ENCODE assay signal across 11 cellular contexts in the genomic region with DNA sequence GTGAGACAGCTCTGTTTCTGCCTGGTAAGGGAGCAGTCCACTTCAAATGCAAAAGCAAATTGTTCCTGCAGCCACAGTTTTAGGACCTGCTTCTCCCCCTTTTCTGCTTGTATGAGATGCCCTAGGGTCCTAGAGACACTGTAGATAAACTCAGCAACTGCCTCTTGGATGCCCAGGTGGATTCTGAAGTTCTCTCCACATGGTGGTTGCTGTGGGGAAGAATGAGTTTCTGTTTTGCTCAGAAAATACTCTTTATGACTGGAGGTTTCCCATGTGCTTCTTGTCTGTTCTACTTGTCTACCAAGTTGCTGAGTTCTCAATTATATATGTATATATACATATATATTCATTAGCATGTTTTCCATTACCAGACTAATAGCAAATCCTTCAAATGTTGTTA. TPM values are rescaled to one million over a fixed set of nuclear protein-coding genes. Genes with fewer than 3 reads are reported as not detected.
DNase-seq lines count a peak whose midpoint lies in the region; ATAC-seq and TF ChIP-seq lines count a peak whose summit lies in the region.
"Had no signal": no experiment of that assay in that cellular context is flagged by ENCODE, and none has a peak within 500 bp of the region (broad histone marks: within the 10 kb centered on the region; RNA-seq: fewer than 3 reads in every experiment).

No MANE protein-coding gene starts in this region.

- peak overlapping the region; percentile 23 for H3K4me3 Mint-ChIP-seq in natural killer cell treated with Interleukin-12 subunit alpha and Interleukin-12 subunit beta and Interleukin-15 and Interleukin-18, amount 100 ng/mL, for 72 hours
- H3K4me3 Mint-ChIP-seq in natural killer cell: no peak overlapping the region

- peaks cover 11% of the 10 kb centered on the region for H3K36me3 Mint-ChIP-seq in natural killer cell treated with Interleukin-12 subunit alpha and Interleukin-12 subunit beta and Interleukin-15 and Interleukin-18, amount 100 ng/mL, for 72 hours
- peaks cover 9% of the 10 kb centered on the region for H3K36me3 Mint-ChIP-seq in natural killer cell

- H3K9me3 ChIP-seq in testis: no peaks in the 10 kb centered on the region

- no peaks in the 10 kb centered on the region for H3K27me3 Mint-ChIP-seq in natural killer cell treated with Interleukin-12 subunit alpha and Interleukin-12 subunit beta and Interleukin-15 and Interleukin-18, amount 100 ng/mL, for 72 hours
- no peaks in the 10 kb centered on the region for H3K27me3 Mint-ChIP-seq in natural killer cell (ENCODE audit: low read depth in 2 of 2)

- peaks cover 17 to 21% of the 10 kb centered on the region in 2 donors for H3K4me1 Mint-ChIP-seq in natural killer cell treated with Interleukin-12 subunit alpha and Interleukin-12 subunit beta and Interleukin-15 and Interleukin-18, amount 100 ng/mL, for 72 hours (ENCODE audit: low read depth in 2 of 2)
- H3K4me1 Mint-ChIP-seq in natural killer cell: peaks cover 7 to 17% of the 10 kb centered on the region in 2 donors

- H3K27ac Mint-ChIP-seq in natural killer cell treated with Interleukin-12 subunit alpha and Interleukin-12 subunit beta and Interleukin-15 and Interleukin-18, amount 100 ng/mL, for 72 hours: peak overlapping the region in 1 of 2 donors; percentile 30
- H3K27ac Mint-ChIP-seq in natural killer cell: no peak overlapping the region

- intact Hi-C loops in natural killer cell (cut with micrococcal nuclease): no loop called here
- intact Hi-C loops in testis (cut with DNase I; ENCODE audit: low total_unique reads): no loop called here
- intact Hi-C loops in posterior vena cava (cut with DNase I): no loop called here

- H3K9me3 Mint-ChIP-seq in natural killer cell treated with Interleukin-12 subunit alpha and Interleukin-12 subunit beta and Interleukin-15 and Interleukin-18, amount 100 ng/mL, for 72 hours: peaks cover 15% of the 10 kb centered on the region
- H3K9me3 Mint-ChIP-seq in natural killer cell: peaks cover 0 to 7% of the 10 kb centered on the region in 2 donors

- peak; percentile 75 to 85 for ATAC-seq in natural killer cell treated with Interleukin-12 subunit alpha and Interleukin-12 subunit beta and Interleukin-15 and Interleukin-18, amount 100 ng/mL, for 72 hours
- ATAC-seq in natural killer cell (no peak), GM21825 (IDR thresholded peaks at IDR 0.05; ENCODE audit: unreplicated experiment) (peak; percentile 92), HG03378 (IDR thresholded peaks at IDR 0.05; ENCODE audit: unreplicated experiment) (peak; percentile 98)
- ATAC-seq: HepG2, left lung had no signal

- H3K36me3 ChIP-seq in testis (ENCODE audit: low read depth, missing control alignments): no peaks in the 10 kb centered on the region
- H3K36me3 ChIP-seq: left lung, ovary had no signal

- no peak overlapping the region for H3K27ac ChIP-seq in testis
- H3K27ac ChIP-seq: left lung, ovary had no signal

- TF ChIP-seq CTCF in natural killer cell (IDR thresholded peaks at IDR 0.05): no peak
- TF ChIP-seq CTCF in testis (IDR thresholded peaks at IDR 0.05): no peak

- H3K27me3 ChIP-seq in testis: no peaks in the 10 kb centered on the region
- H3K27me3 ChIP-seq: left lung, ovary had no signal

- no peak for DNase-seq in natural killer cell treated with Interleukin-12 subunit alpha and Interleukin-12 subunit beta and Interleukin-15 and Interleukin-18, amount 100 ng/mL, for 72 hours (ENCODE audit: low spot score)
- DNase-seq in natural killer cell: no peak
- no peak for DNase-seq in testis
- no peak for DNase-seq in posterior vena cava (ENCODE audit: low spot score)
- no peak for DNase-seq in retina
- DNase-seq in NCI-H774 (lab: John Stamatoyannopoulos, UW): no peak
- DNase-seq: left lung, ovary had no signal

- no peaks in the 10 kb centered on the region for H3K4me1 ChIP-seq in testis
- H3K4me1 ChIP-seq: left lung had no signal

- no peak overlapping the region for H3K4me3 ChIP-seq in testis
- H3K4me3 ChIP-seq: left lung, ovary had no signal

- TF ChIP-seq POLR2A in testis (IDR thresholded peaks at IDR 0.05): no peak

RNA-seq across cellular contexts. Expression of a gene that starts 5.6 kb away (rescaled TPM):
- total RNA-seq in natural killer cell treated with Interleukin-12 subunit alpha and Interleukin-12 subunit beta and Interleukin-15 and Interleukin-18, amount 100 ng/mL, for 72 hours: under 1 TPM in 1 of 2 donors, not detected in 1; 0.40 TPM
- 1 to 10 TPM in 2 of 3 donors, under 1 TPM in 1; 0.48 to 2.3 (median 2.1) TPM for total RNA-seq in natural killer cell
- total RNA-seq in testis: under 1 TPM; 0.47 to 0.74 TPM
- not detected for polyA plus RNA-seq in testis (ENCODE audit: insufficient read depth, low read depth, low replicate concordance)
- total RNA-seq in posterior vena cava: not detected
- total RNA-seq: HepG2 had no signal
- polyA plus RNA-seq: HepG2 had no signal

RNA-seq across cellular contexts. Expression of a gene that starts 50.9 kb away (rescaled TPM):
- total RNA-seq in natural killer cell treated with Interleukin-12 subunit alpha and Interleukin-12 subunit beta and Interleukin-15 and Interleukin-18, amount 100 ng/mL, for 72 hours: 10 to 100 TPM; 13.7 to 15.7 TPM
- 10 to 100 TPM; 24.9 to 52.3 (median 43.9) TPM for total RNA-seq in natural killer cell
- total RNA-seq in testis: 1 to 10 TPM in 1 of 2 donors, under 1 TPM in 1; 0.50 to 1.2 TPM
- polyA plus RNA-seq in testis (ENCODE audit: insufficient read depth, low read depth, low replicate concordance): 1.4 TPM
- total RNA-seq in posterior vena cava: under 1 TPM; 0.48 to 0.60 TPM
- total RNA-seq: HepG2 had no signal
- polyA plus RNA-seq: HepG2 had no signal

Comparison
In these comparisons a context has a peak if more than half of its experiments do, and no peak if none do; other contexts are left out.
1. ATAC-seq: peak in natural killer cell treated with Interleukin-12 subunit alpha and Interleukin-12 subunit beta and Interleukin-15 and Interleukin-18, amount 100 ng/mL, for 72 hours (2 of 2), GM21825 (single experiment) and HG03378 (single experiment); none in natural killer cell (0 of 3).
2. RNA of a gene that starts 50.9 kb away (total RNA-seq): 24.9 to 52.3 TPM in natural killer cell and 13.7 to 15.7 TPM in natural killer cell treated with Interleukin-12 subunit alpha and Interleukin-12 subunit beta and Interleukin-15 and Interleukin-18, amount 100 ng/mL, for 72 hours; 0.50 to 1.2 TPM in testis and 0.48 to 0.60 TPM in posterior vena cava; every median in the first group is over 4 times any median in the second.